1 cellular context compared by ENCODE assay signal in genomic region chr20:59010321-59010994, GRCh38.
TF ChIP-seq lines count a peak whose summit lies in the region.

No MANE protein-coding gene starts in this region.

TF ChIP-seq in HepG2, 621 proteins besides CTCF, POLR2A, EP300 and RAD21 (continued from another document and continues in another):
- TF ChIP-seq, protein P1, sequence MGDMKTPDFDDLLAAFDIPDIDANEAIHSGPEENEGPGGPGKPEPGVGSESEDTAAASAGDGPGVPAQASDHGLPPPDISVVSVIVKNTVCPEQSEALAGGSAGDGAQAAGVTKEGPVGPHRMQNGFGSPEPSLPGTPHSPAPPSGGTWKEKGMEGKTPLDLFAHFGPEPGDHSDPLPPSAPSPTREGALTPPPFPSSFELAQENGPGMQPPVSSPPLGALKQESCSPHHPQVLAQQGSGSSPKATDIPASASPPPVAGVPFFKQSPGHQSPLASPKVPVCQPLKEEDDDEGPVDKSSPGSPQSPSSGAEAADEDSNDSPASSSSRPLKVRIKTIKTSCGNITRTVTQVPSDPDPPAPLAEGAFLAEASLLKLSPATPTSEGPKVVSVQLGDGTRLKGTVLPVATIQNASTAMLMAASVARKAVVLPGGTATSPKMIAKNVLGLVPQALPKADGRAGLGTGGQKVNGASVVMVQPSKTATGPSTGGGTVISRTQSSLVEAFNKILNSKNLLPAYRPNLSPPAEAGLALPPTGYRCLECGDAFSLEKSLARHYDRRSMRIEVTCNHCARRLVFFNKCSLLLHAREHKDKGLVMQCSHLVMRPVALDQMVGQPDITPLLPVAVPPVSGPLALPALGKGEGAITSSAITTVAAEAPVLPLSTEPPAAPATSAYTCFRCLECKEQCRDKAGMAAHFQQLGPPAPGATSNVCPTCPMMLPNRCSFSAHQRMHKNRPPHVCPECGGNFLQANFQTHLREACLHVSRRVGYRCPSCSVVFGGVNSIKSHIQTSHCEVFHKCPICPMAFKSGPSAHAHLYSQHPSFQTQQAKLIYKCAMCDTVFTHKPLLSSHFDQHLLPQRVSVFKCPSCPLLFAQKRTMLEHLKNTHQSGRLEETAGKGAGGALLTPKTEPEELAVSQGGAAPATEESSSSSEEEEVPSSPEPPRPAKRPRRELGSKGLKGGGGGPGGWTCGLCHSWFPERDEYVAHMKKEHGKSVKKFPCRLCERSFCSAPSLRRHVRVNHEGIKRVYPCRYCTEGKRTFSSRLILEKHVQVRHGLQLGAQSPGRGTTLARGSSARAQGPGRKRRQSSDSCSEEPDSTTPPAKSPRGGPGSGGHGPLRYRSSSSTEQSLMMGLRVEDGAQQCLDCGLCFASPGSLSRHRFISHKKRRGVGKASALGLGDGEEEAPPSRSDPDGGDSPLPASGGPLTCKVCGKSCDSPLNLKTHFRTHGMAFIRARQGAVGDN (CRISPR knock-in tag; IDR thresholded peaks at IDR 0.05): peak; percentile 69
- TF ChIP-seq SMAD3 (CRISPR knock-in tag; IDR thresholded peaks at IDR 0.05) (no peak), SOX5 (CRISPR knock-in tag; IDR thresholded peaks at IDR 0.05; ENCODE audit: borderline replicate concordance) (peak; percentile 61; the same call in 1 of the 2 replicates), ZBTB21 (CRISPR knock-in tag; IDR thresholded peaks at IDR 0.05) (no peak), NR2F1 (CRISPR knock-in tag; IDR thresholded peaks at IDR 0.05) (no peak), ATF7 (IDR thresholded peaks at IDR 0.05) (no peak), ATF7 (CRISPR knock-in tag; IDR thresholded peaks at IDR 0.05) (0 out of 2 replicates have a peak, but pooled peaks have one; percentile 50), ZNF7 (CRISPR knock-in tag; IDR thresholded peaks at IDR 0.05) (no peak), ZNF10 (CRISPR knock-in tag; IDR thresholded peaks at IDR 0.05; ENCODE audit: borderline replicate concordance, low read depth) (no peak), ZNF629 (CRISPR knock-in tag; conservative IDR thresholded peaks at IDR 0.05) (peak; percentile 99), HNF4G (IDR thresholded peaks at IDR 0.05; ENCODE audit: borderline replicate concordance, low read depth, low read length) (no peak), HNF4G (CRISPR knock-in tag; IDR thresholded peaks at IDR 0.05; ENCODE audit: borderline replicate concordance, low read depth) (no peak), MAFK (conservative IDR thresholded peaks at IDR 0.05 in 1 of 2, IDR thresholded peaks at IDR 0.05 in 1 of 2; ENCODE audit: low read length in 2 of 2) (no peak), ZNF773 (CRISPR knock-in tag; IDR thresholded peaks at IDR 0.05; ENCODE audit: borderline replicate concordance) (no peak), ZNF788 (CRISPR knock-in tag; IDR thresholded peaks at IDR 0.05; ENCODE audit: borderline replicate concordance) (0 out of 2 replicates have a peak, but pooled peaks have one; percentile 35), TSC22D2 (CRISPR knock-in tag; IDR thresholded peaks at IDR 0.05; ENCODE audit: borderline replicate concordance) (no peak), AGO2 (optimal IDR thresholded peaks at IDR 0.05; ENCODE audit: low read depth, low read length) (no peak), POGZ (CRISPR knock-in tag; IDR thresholded peaks at IDR 0.05) (no peak), ZNF616 (CRISPR knock-in tag; IDR thresholded peaks at IDR 0.05; ENCODE audit: low read depth) (0 out of 2 replicates have a peak, but pooled peaks have one; percentile 22), ZNF550 (CRISPR knock-in tag; IDR thresholded peaks at IDR 0.05; ENCODE audit: borderline replicate concordance) (no peak), RXRA (CRISPR knock-in tag; IDR thresholded peaks at IDR 0.05) (no peak; the same call in 1 of the 2 replicates), SP5 (CRISPR knock-in tag; IDR thresholded peaks at IDR 0.05; ENCODE audit: borderline replicate concordance, low read depth) (no peak), ZNF253 (CRISPR knock-in tag; IDR thresholded peaks at IDR 0.05; ENCODE audit: borderline replicate concordance) (no peak), POGK (CRISPR knock-in tag; conservative IDR thresholded peaks at IDR 0.05) (no peak), FOXK2 (IDR thresholded peaks at IDR 0.05) (no peak), AKNA (CRISPR knock-in tag; IDR thresholded peaks at IDR 0.05; ENCODE audit: borderline replicate concordance) (no peak), THAP8 (CRISPR knock-in tag; IDR thresholded peaks at IDR 0.05; ENCODE audit: borderline replicate concordance) (no peak)
- TF ChIP-seq, protein P2, sequence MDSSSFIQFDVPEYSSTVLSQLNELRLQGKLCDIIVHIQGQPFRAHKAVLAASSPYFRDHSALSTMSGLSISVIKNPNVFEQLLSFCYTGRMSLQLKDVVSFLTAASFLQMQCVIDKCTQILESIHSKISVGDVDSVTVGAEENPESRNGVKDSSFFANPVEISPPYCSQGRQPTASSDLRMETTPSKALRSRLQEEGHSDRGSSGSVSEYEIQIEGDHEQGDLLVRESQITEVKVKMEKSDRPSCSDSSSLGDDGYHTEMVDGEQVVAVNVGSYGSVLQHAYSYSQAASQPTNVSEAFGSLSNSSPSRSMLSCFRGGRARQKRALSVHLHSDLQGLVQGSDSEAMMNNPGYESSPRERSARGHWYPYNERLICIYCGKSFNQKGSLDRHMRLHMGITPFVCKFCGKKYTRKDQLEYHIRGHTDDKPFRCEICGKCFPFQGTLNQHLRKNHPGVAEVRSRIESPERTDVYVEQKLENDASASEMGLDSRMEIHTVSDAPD (CRISPR knock-in tag; IDR thresholded peaks at IDR 0.05): no peak
- TF ChIP-seq, protein P3, sequence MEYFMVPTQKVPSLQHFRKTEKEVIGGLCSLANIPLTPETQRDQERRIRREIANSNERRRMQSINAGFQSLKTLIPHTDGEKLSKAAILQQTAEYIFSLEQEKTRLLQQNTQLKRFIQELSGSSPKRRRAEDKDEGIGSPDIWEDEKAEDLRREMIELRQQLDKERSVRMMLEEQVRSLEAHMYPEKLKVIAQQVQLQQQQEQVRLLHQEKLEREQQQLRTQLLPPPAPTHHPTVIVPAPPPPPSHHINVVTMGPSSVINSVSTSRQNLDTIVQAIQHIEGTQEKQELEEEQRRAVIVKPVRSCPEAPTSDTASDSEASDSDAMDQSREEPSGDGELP (IDR thresholded peaks at IDR 0.05; ENCODE audit: borderline replicate concordance, low read depth): peak; percentile 49; the same call in 1 of the 2 replicates
- TF ChIP-seq, protein P4, sequence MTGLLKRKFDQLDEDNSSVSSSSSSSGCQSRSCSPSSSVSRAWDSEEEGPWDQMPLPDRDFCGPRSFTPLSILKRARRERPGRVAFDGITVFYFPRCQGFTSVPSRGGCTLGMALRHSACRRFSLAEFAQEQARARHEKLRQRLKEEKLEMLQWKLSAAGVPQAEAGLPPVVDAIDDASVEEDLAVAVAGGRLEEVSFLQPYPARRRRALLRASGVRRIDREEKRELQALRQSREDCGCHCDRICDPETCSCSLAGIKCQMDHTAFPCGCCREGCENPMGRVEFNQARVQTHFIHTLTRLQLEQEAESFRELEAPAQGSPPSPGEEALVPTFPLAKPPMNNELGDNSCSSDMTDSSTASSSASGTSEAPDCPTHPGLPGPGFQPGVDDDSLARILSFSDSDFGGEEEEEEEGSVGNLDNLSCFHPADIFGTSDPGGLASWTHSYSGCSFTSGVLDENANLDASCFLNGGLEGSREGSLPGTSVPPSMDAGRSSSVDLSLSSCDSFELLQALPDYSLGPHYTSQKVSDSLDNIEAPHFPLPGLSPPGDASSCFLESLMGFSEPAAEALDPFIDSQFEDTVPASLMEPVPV (CRISPR knock-in tag; IDR thresholded peaks at IDR 0.05): no peak
- TF ChIP-seq, protein P5, sequence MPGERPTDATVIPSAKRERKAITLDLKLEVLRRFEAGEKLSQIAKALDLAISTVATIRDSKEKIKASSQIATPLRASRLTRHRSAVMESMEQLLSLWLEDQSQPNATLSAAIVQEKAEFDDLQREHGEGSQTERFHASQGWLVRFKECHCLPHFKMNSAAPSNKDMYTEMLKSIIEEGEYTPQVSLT (CRISPR knock-in tag; IDR thresholded peaks at IDR 0.05; ENCODE audit: borderline replicate concordance, low read depth): no peak
- TF ChIP-seq, protein P6, sequence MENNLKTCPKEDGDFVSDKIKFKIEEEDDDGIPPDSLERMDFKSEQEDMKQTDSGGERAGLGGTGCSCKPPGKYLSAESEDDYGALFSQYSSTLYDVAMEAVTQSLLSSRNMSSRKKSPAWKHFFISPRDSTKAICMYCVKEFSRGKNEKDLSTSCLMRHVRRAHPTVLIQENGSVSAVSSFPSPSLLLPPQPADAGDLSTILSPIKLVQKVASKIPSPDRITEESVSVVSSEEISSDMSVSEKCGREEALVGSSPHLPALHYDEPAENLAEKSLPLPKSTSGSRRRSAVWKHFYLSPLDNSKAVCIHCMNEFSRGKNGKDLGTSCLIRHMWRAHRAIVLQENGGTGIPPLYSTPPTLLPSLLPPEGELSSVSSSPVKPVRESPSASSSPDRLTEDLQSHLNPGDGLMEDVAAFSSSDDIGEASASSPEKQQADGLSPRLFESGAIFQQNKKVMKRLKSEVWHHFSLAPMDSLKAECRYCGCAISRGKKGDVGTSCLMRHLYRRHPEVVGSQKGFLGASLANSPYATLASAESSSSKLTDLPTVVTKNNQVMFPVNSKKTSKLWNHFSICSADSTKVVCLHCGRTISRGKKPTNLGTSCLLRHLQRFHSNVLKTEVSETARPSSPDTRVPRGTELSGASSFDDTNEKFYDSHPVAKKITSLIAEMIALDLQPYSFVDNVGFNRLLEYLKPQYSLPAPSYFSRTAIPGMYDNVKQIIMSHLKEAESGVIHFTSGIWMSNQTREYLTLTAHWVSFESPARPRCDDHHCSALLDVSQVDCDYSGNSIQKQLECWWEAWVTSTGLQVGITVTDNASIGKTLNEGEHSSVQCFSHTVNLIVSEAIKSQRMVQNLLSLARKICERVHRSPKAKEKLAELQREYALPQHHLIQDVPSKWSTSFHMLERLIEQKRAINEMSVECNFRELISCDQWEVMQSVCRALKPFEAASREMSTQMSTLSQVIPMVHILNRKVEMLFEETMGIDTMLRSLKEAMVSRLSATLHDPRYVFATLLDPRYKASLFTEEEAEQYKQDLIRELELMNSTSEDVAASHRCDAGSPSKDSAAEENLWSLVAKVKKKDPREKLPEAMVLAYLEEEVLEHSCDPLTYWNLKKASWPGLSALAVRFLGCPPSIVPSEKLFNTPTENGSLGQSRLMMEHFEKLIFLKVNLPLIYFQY (CRISPR knock-in tag; IDR thresholded peaks at IDR 0.05; ENCODE audit: borderline replicate concordance): no peak
